Comparison of ENCODE assay signal across 10 cellular contexts in genomic region chr4:54092405-54092759, GRCh38. TPM values are rescaled to one million over a fixed set of nuclear protein-coding genes. Genes with fewer than 3 reads are reported as not detected.
DNase-seq lines count a peak whose midpoint lies in the region; FAIRE-seq and TF ChIP-seq lines count a peak whose summit lies in the region.
"Had no signal": no experiment of that assay in that cellular context is flagged by ENCODE, and none has a peak within 500 bp of the region (broad histone marks: within the 10 kb centered on the region; RNA-seq: fewer than 3 reads in every experiment).

No MANE protein-coding gene starts in this region.

- no peaks in the 10 kb centered on the region for H3K36me3 ChIP-seq in HUES48 (ENCODE audit: control insufficient read depth, insufficient read depth, low read length)
- no peaks in the 10 kb centered on the region for H3K36me3 ChIP-seq in bronchial epithelial cell (ENCODE audit: control insufficient read depth, insufficient read depth, low read length)
- H3K36me3 ChIP-seq in muscle layer of duodenum (ENCODE audit: control insufficient read depth in 1 of 2, insufficient read depth in 2 of 2, low read length in 2 of 2): no peaks in the 10 kb centered on the region

- DNase-seq in AG04449 (ENCODE audit: low read depth, low spot score): no peak
- no peak for DNase-seq in bronchial epithelial cell (ENCODE audit: low read depth)
- no peak for DNase-seq in ecto neural progenitor cell (ENCODE audit: low spot score)
- no peak for DNase-seq in HPDE6-E6E7 (ENCODE audit: extremely low spot score)
- no peak for DNase-seq in NCI-H226
- no peak for DNase-seq in COR-L47 (lab: John Stamatoyannopoulos, UW)

- H3K27me3 ChIP-seq in HUES48 (ENCODE audit: control insufficient read depth, insufficient read depth, low read length) (peaks cover 95% of the 10 kb centered on the region), bronchial epithelial cell (ENCODE audit: control insufficient read depth, insufficient read depth, low read length) (peaks cover 28% of the 10 kb centered on the region), muscle layer of duodenum (ENCODE audit: low read depth, low read length) (peaks cover 63% of the 10 kb centered on the region)

- no peaks in the 10 kb centered on the region for H3K9me3 ChIP-seq in HUES48 (ENCODE audit: control insufficient read depth, insufficient read depth, low read length)
- H3K9me3 ChIP-seq in muscle layer of duodenum (ENCODE audit: control insufficient read depth in 1 of 2, low read length in 2 of 2): no peaks in the 10 kb centered on the region

- H3K4me3 ChIP-seq in AG04449 (ENCODE audit: low read depth, low read length) (peak overlapping the region; percentile 73), HUES48 (ENCODE audit: low read depth, low read length) (peak overlapping the region; percentile 58), bronchial epithelial cell (ENCODE audit: low read depth, low read length) (peak overlapping the region; percentile 37), muscle layer of duodenum (ENCODE audit: low read depth in 1 of 2, low read length in 2 of 2) (peak overlapping the region; percentile 58 to 77)

- TF ChIP-seq CTCF in AG04449 (IDR thresholded peaks at IDR 0.05; ENCODE audit: insufficient read depth, low read length, missing control alignments): no peak
- no peak for TF ChIP-seq CTCF in bronchial epithelial cell (IDR thresholded peaks at IDR 0.05; ENCODE audit: insufficient read depth, low read length, severe bottlenecking)

- H3K4me1 ChIP-seq in HUES48 (ENCODE audit: control insufficient read depth, insufficient read depth, low read length): peaks cover 58% of the 10 kb centered on the region
- peaks cover 0 to 20% of the 10 kb centered on the region in 2 donors for H3K4me1 ChIP-seq in muscle layer of duodenum (ENCODE audit: control insufficient read depth in 1 of 2, insufficient read depth in 2 of 2, low read length in 2 of 2)

- CTCF ChIA-PET in AG04449 (lab: Yijun Ruan, JAX): no interaction called here

- no peak for FAIRE-seq in bronchial epithelial cell (lab: Jason Lieb, UNC)
- FAIRE-seq: islet of Langerhans, TTC549 had no signal

- POLR2A ChIA-PET in AG04449 (lab: Yijun Ruan, JAX): interaction anchor here (0.6 kb wide), 1 partner anchor 30 kb away, joined by 3 read pairs; no protein-coding TSS in a partner anchor

- H3K27ac ChIP-seq in HUES48 (ENCODE audit: low read depth, low read length) (no peak overlapping the region), muscle layer of duodenum (ENCODE audit: low read length) (no peak overlapping the region)

- H3K9ac ChIP-seq in HUES48 (ENCODE audit: low read depth, low read length): no peak overlapping the region

RNA-seq across cellular contexts. Expression of gene GSX2, which starts 7.6 kb away (rescaled TPM):
- total RNA-seq in bronchial epithelial cell: not detected in 2 replicates

RNA-seq across cellular contexts. Expression of gene CHIC2, which starts 28.0 kb away (rescaled TPM):
- total RNA-seq in bronchial epithelial cell: 36.1 and 42.2 TPM in 2 replicates
